Comparison of ENCODE assay signal across 8 cellular contexts in genomic region chr15:98548172-98548971, GRCh38.
DNase-seq lines count a peak whose midpoint lies in the region; ATAC-seq, FAIRE-seq and TF ChIP-seq lines count a peak whose summit lies in the region.

No MANE protein-coding gene starts in this region.

- H3K4me1 Mint-ChIP-seq in GM23338 = peaks cover 38% of the 10 kb centered on the region

- peak overlapping the region; percentile 84 for H3K4me3 Mint-ChIP-seq in GM23338

- H3K79me2 ChIP-seq in GM23338 (replicated peaks; ENCODE audit: insufficient read depth) = no peaks in the 10 kb centered on the region

- H4K20me1 ChIP-seq in GM23338 (replicated peaks; ENCODE audit: insufficient read depth) = no peaks in the 10 kb centered on the region

- H3F3A ChIP-seq in GM23338 (replicated peaks; ENCODE audit: low read depth) = peaks cover 25% of the 10 kb centered on the region

- H3K4me3 ChIP-seq in GM23338 = peak overlapping the region; percentile 79
- H3K4me3 ChIP-seq in iPS-18c (ENCODE audit: insufficient read depth, low read depth, low read length) = peak overlapping the region; percentile 70
- H3K4me3 ChIP-seq in sigmoid colon = peak overlapping the region; percentile 39 to 60 (median 54)

- FAIRE-seq in RCC 7860 (lab: Jason Lieb, UNC) = no peak

- WGBS in sigmoid colon, 2 donors = 1% methylated on average over 63 of the region's 63 CpGs

- H3K4me1 ChIP-seq in GM23338 (ENCODE audit: insufficient read depth) (peaks cover 28% of the 10 kb centered on the region), sigmoid colon (peaks cover 0 to 27% (median 16%) of the 10 kb centered on the region in 4 donors)

- no peaks in the 10 kb centered on the region for H3K9me2 ChIP-seq in GM23338 (ENCODE audit: insufficient read depth)

- peak overlapping the region; percentile 69; the same call in 1 of the 2 replicates for H3K27ac ChIP-seq in GM23338 (ENCODE audit: low read depth)
- peak overlapping the region; percentile 86 to 94 (median 92) for H3K27ac ChIP-seq in sigmoid colon

- H3K27me3 Mint-ChIP-seq in GM23338 (ENCODE audit: insufficient read depth, low read depth, poor library complexity) = peaks cover 32% of the 10 kb centered on the region

- peak; percentile 92 for DNase-seq in GM23338 (ENCODE audit: low spot score)
- DNase-seq in SW 1271 (lab: John Stamatoyannopoulos, UW) = peak; percentile 36 to 81
- peak; percentile 37 for DNase-seq in brain pericyte (ENCODE audit: low read depth, low spot score)
- DNase-seq in sigmoid colon = peak; percentile 93
- no peak for DNase-seq in RCC 7860 (ENCODE audit: low spot score)
- no peak for DNase-seq in HT-29 (ENCODE audit: low spot score)
- DNase-seq in cortex of kidney (lab: John Stamatoyannopoulos, UW) = no peak

- peak; percentile 15 to 35; a peak in 2 of 4 replicates for TF ChIP-seq CTCF in GM23338 (conservative IDR thresholded peaks at IDR 0.05; ENCODE audit: low read depth in 2 of 2)
- TF ChIP-seq CTCF in sigmoid colon (IDR thresholded peaks at IDR 0.05) = peak in 2 of 4 experiments; percentile 14 to 22

- H3K9me3 Mint-ChIP-seq in GM23338 = peaks cover 19% of the 10 kb centered on the region

- peaks cover 9% of the 10 kb centered on the region for H3K36me3 Mint-ChIP-seq in GM23338 (ENCODE audit: low read depth)

- peaks cover 22% of the 10 kb centered on the region for H3K27me3 ChIP-seq in GM23338 (ENCODE audit: insufficient read depth)
- no peaks in the 10 kb centered on the region for H3K27me3 ChIP-seq in sigmoid colon

- ATAC-seq in GM23338 = peak; percentile 85

- intact Hi-C loops in sigmoid colon (cut with DNase I) = loop anchor here (1.0 to 2.0 kb wide), 2 partner anchors 48 to 305 kb away; no protein-coding TSS in a partner anchor

- peak overlapping the region; percentile 97 for H3K4me2 ChIP-seq in GM23338

- H2AFZ ChIP-seq in GM23338 = peak overlapping the region; percentile 93

- H3K27ac Mint-ChIP-seq in GM23338 = peak overlapping the region; percentile 18

- H3K36me3 ChIP-seq in GM23338 (ENCODE audit: insufficient read depth) (no peaks in the 10 kb centered on the region), sigmoid colon (no peaks in the 10 kb centered on the region)

- H3K9me3 ChIP-seq in iPS-18c (ENCODE audit: control insufficient read depth, insufficient read depth, low read length) (peaks cover 6% of the 10 kb centered on the region), sigmoid colon (no peaks in the 10 kb centered on the region)

- TF ChIP-seq POLR2A in sigmoid colon (IDR thresholded peaks at IDR 0.05) = peak; percentile 29 to 31

- peak in 1 of 4 donors; percentile 73 for TF ChIP-seq EP300 in sigmoid colon (IDR thresholded peaks at IDR 0.05)

TF ChIP-seq in GM23338, 12 proteins besides CTCF, POLR2A, EP300 and RAD21:
- TF ChIP-seq ZNF462 (CRISPR knock-in tag; IDR thresholded peaks at IDR 0.05) (no peak), CREB1 (CRISPR knock-in tag; IDR thresholded peaks at IDR 0.05; ENCODE audit: low read depth) (peak; percentile 10; the same call in 1 of the 2 replicates), POLR2AphosphoS5 (IDR thresholded peaks at IDR 0.05; ENCODE audit: low read depth) (peak; percentile 31; the same call in 1 of the 2 replicates)

Comparison
In these comparisons a context has a peak if more than half of its experiments do, and no peak if none do; other contexts are left out.
1. DNase-seq: peak in GM23338 (single experiment), SW 1271 (2 of 2), brain pericyte (single experiment) and sigmoid colon (single experiment); none in RCC 7860 (single experiment), HT-29 (single experiment) and cortex of kidney (single experiment).
2. Peak in every context shown above with its lines, with median percentiles within 50 percentile points of each other: H3K4me3 ChIP-seq.